Comparison of ENCODE assay signal across 11 cellular contexts in the genomic region with DNA sequence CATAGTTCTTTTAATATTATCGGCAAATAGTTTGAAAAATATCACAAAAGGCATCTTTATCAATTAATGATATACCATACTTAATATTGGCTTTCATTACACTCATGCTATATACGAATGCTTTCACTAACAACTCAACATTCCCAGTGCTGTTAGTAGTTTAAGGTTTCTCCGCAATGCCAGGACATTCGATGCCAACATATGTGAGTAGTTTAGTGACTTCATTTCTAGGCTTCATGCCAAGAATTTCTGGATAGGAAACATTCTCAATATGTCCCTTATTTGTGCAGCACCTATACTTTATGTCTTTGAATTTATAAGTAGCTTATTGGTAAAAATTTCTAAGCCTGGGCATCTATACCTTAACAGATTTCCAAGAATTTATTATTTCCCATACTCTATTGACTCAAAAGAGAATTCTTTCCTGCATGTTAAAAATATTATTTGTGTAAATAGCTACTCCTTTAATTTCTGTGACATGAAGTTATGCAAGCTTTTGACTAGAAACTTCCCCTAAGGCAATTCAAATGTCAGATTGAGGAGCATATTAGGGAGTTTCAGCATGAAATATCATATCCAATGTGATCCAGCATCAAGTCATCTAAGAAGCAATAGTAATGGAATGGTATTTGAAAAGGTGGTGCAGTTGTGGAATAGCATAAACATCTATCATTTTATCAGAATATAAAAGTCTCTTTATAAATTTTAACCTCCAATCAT.
DNase-seq lines count a peak whose midpoint lies in the region; ATAC-seq and TF ChIP-seq lines count a peak whose summit lies in the region.
"Had no signal": no experiment of that assay in that cellular context is flagged by ENCODE, and none has a peak within 500 bp of the region (broad histone marks: within the 10 kb centered on the region; RNA-seq: fewer than 3 reads in every experiment).

No MANE protein-coding gene starts in this region.

- TF ChIP-seq CTCF in GM10266 (IDR thresholded peaks at IDR 0.05; ENCODE audit: control insufficient read depth, insufficient read depth, low read depth, missing control alignments), result no peak

- intact Hi-C loops in left colon (cut with DNase I, micrococcal nuclease), result no loop called here

- no peak for ATAC-seq in left colon
- ATAC-seq in HG02759 (IDR thresholded peaks at IDR 0.05; ENCODE audit: unreplicated experiment), result no peak
- ATAC-seq: activated CD8-positive, alpha-beta T cell treated with anti-CD3 and anti-CD28 coated beads for 36 hours had no signal

- DNase-seq in NCI-H345 (lab: John Stamatoyannopoulos, UW) (peak; percentile 25), NCI-H345 treated with DMSO at 0.1 percent for 48 hours (lab: John Stamatoyannopoulos, UW; ENCODE audit: unreplicated experiment) (no peak), NCI-H524 treated with DMSO at 0.1 percent for 48 hours (lab: John Stamatoyannopoulos, UW) (peak; percentile 23), dermis microvascular lymphatic vessel endothelial cell (ENCODE audit: low read depth in 2 of 2) (peak; percentile 43 to 51), skeletal muscle cell (ENCODE audit: low read depth) (peak; percentile 76), left colon (no peak), GM10266 (ENCODE audit: extremely low spot score) (no peak)
- DNase-seq: activated CD8-positive, alpha-beta T cell treated with anti-CD3 and anti-CD28 coated beads for 36 hours; GOT3; right lobe of liver had no signal

- no peak overlapping the region for H3K4me3 ChIP-seq in skeletal muscle cell (ENCODE audit: low read depth, low read length)
- H3K4me3 ChIP-seq: right lobe of liver had no signal

Comparison
In these comparisons a context has a peak if more than half of its experiments do, and no peak if none do; other contexts are left out.
1. DNase-seq: peak in NCI-H345 (single experiment), NCI-H524 treated with DMSO at 0.1 percent for 48 hours (single experiment), dermis microvascular lymphatic vessel endothelial cell (2 of 2) and skeletal muscle cell (single experiment); none in NCI-H345 treated with DMSO at 0.1 percent for 48 hours (single experiment), left colon (0 of 2) and GM10266 (single experiment).